ENCODE assay signal across 1 cellular context in genomic region chr22:32307055-32307454, GRCh38.
TF ChIP-seq lines count a peak whose summit lies in the region.

No MANE protein-coding gene starts in this region.

TF ChIP-seq in SK-N-SH, 30 proteins besides CTCF, POLR2A, EP300 and RAD21 (continued from another document):
- TF ChIP-seq, protein P1, sequence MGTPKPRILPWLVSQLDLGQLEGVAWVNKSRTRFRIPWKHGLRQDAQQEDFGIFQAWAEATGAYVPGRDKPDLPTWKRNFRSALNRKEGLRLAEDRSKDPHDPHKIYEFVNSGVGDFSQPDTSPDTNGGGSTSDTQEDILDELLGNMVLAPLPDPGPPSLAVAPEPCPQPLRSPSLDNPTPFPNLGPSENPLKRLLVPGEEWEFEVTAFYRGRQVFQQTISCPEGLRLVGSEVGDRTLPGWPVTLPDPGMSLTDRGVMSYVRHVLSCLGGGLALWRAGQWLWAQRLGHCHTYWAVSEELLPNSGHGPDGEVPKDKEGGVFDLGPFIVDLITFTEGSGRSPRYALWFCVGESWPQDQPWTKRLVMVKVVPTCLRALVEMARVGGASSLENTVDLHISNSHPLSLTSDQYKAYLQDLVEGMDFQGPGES (IDR thresholded peaks at IDR 0.05; ENCODE audit: low read depth, low read length): no peak
- TF ChIP-seq EZH2phosphoT487 (IDR thresholded peaks at IDR 0.05; ENCODE audit: borderline replicate concordance, low read depth) (no peak), PBX3 (IDR thresholded peaks at IDR 0.05) (no peak), MEF2A (IDR thresholded peaks at IDR 0.05; ENCODE audit: borderline replicate concordance, low read depth) (no peak), FOSL2 (IDR thresholded peaks at IDR 0.05; ENCODE audit: borderline replicate concordance, low read depth) (no peak), GATA2 (CRISPR knock-in tag; IDR thresholded peaks at IDR 0.05) (no peak), JUND (IDR thresholded peaks at IDR 0.05) (no peak), TEAD4 (IDR thresholded peaks at IDR 0.05; ENCODE audit: borderline replicate concordance, insufficient read depth) (no peak)
- TF ChIP-seq, protein P2, sequence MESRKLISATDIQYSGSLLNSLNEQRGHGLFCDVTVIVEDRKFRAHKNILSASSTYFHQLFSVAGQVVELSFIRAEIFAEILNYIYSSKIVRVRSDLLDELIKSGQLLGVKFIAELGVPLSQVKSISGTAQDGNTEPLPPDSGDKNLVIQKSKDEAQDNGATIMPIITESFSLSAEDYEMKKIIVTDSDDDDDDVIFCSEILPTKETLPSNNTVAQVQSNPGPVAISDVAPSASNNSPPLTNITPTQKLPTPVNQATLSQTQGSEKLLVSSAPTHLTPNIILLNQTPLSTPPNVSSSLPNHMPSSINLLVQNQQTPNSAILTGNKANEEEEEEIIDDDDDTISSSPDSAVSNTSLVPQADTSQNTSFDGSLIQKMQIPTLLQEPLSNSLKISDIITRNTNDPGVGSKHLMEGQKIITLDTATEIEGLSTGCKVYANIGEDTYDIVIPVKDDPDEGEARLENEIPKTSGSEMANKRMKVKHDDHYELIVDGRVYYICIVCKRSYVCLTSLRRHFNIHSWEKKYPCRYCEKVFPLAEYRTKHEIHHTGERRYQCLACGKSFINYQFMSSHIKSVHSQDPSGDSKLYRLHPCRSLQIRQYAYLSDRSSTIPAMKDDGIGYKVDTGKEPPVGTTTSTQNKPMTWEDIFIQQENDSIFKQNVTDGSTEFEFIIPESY (IDR thresholded peaks at IDR 0.05; ENCODE audit: borderline replicate concordance, low read depth): no peak
TF ChIP-seq in SK-N-SH: peak in this region for 0.
